In genomic region chr6:41836022-41836659, GRCh38 we compare ENCODE assay signal across 25 cellular contexts. TPM values are rescaled to one million over a fixed set of nuclear protein-coding genes. Genes with fewer than 3 reads are reported as not detected.
DNase-seq lines count a peak whose midpoint lies in the region; ATAC-seq and TF ChIP-seq lines count a peak whose summit lies in the region.
"Had no signal": no experiment of that assay in that cellular context is flagged by ENCODE, and none has a peak within 500 bp of the region (broad histone marks: within the 10 kb centered on the region; RNA-seq: fewer than 3 reads in every experiment).

No MANE protein-coding gene starts in this region.

- H3K27ac Mint-ChIP-seq in Calu3 (ENCODE audit: unreplicated experiment): no peak overlapping the region

- H3K9me3 ChIP-seq in cardiac muscle cell (ENCODE audit: low read depth) (no peaks in the 10 kb centered on the region), lower lobe of right lung (no peaks in the 10 kb centered on the region)
- H3K9me3 ChIP-seq: ascending aorta, colonic mucosa, gastroesophageal sphincter, mucosa of descending colon, right atrium auricular region, suprapubic skin had no signal

- no peaks in the 10 kb centered on the region for H3K4me1 Mint-ChIP-seq in Calu3 (ENCODE audit: low read depth, unreplicated experiment)

- no peaks in the 10 kb centered on the region for H3K36me3 Mint-ChIP-seq in Calu3 (ENCODE audit: insufficient read depth, unreplicated experiment)

- H3K27me3 ChIP-seq in cardiac muscle cell (no peaks in the 10 kb centered on the region), lower lobe of right lung (ENCODE audit: low read depth) (no peaks in the 10 kb centered on the region)
- H3K27me3 ChIP-seq: ascending aorta, colonic mucosa, gastroesophageal sphincter, right atrium auricular region, suprapubic skin had no signal

- H3K36me3 ChIP-seq in cardiac muscle cell: no peaks in the 10 kb centered on the region
- H3K36me3 ChIP-seq in lower lobe of right lung: no peaks in the 10 kb centered on the region
- H3K36me3 ChIP-seq: ascending aorta, colonic mucosa, gastroesophageal sphincter, right atrium auricular region, suprapubic skin had no signal

- DNase-seq in cardiac muscle cell (ENCODE audit: low read depth in 1 of 2, low spot score in 1 of 2) (peak; percentile 5 to 19), Right ventricle myocardium superior (no peak), SW480 (ENCODE audit: low spot score) (peak; percentile 30), fibroblast of mammary gland (ENCODE audit: low read depth) (peak; percentile 15), smooth muscle cell of the brain vasculature (ENCODE audit: low read depth, low spot score) (peak; percentile 15), Calu3 (no peak), lower lobe of right lung (no peak)
- DNase-seq: activated naive CD4-positive, alpha-beta T cell treated with Interleukin-2 at 50 U/mL for 16 hours; activated T-cell treated with anti-CD3 and anti-CD28 coated beads for 4 hours; C1 segment of cervical spinal cord; colonic mucosa; DMS 273 treated with DMSO at 0.1 percent for 48 hours; GDM1; KBM-7; mucosa of descending colon; NCI-H2171; NCI-H748 treated with DMSO at 0.1 percent for 48 hours had no signal

- H3K4me3 ChIP-seq in cardiac muscle cell (no peak overlapping the region), fibroblast of mammary gland (ENCODE audit: control insufficient read depth, low read depth, low read length) (no peak overlapping the region), lower lobe of right lung (no peak overlapping the region)
- H3K4me3 ChIP-seq: ascending aorta, colonic mucosa, gastroesophageal sphincter, mucosa of descending colon, right atrium auricular region, suprapubic skin had no signal

- intact Hi-C loops in Right ventricle myocardium superior (cut with DNase I) (no loop called here), Calu3 (cut with micrococcal nuclease; ENCODE audit: unreplicated experiment) (no loop called here), lower lobe of right lung (cut with DNase I) (no loop called here)

- H3K9me3 Mint-ChIP-seq in Calu3 (ENCODE audit: low read depth, unreplicated experiment): no peaks in the 10 kb centered on the region

- TF ChIP-seq CTCF in cardiac muscle cell (IDR thresholded peaks at IDR 0.05; ENCODE audit: low read depth, low read length): no peak
- no peak for TF ChIP-seq CTCF in fibroblast of mammary gland (conservative IDR thresholded peaks at IDR 0.05; ENCODE audit: control insufficient read depth, insufficient read depth, low read depth, low read length)
- TF ChIP-seq CTCF in Calu3 (IDR thresholded peaks at IDR 0.05; ENCODE audit: unreplicated experiment): no peak
- TF ChIP-seq CTCF in lower lobe of right lung (IDR thresholded peaks at IDR 0.05): no peak

- H3K4me1 ChIP-seq in cardiac muscle cell (ENCODE audit: low read depth) (peaks cover 10% of the 10 kb centered on the region), lower lobe of right lung (no peaks in the 10 kb centered on the region)
- H3K4me1 ChIP-seq: ascending aorta, colonic mucosa, gastroesophageal sphincter, right atrium auricular region, suprapubic skin had no signal

- CTCF ChIA-PET in Calu3 (lab: Charles Lee): no interaction called here

- no peaks in the 10 kb centered on the region for H3K27me3 Mint-ChIP-seq in Calu3 (ENCODE audit: unreplicated experiment)

- no TSS peak for BruUV-seq in Calu3 (replicated peaks; lab: Mats Ljungman, UMichigan)

- ATAC-seq in Right ventricle myocardium superior (ENCODE audit: poor library complexity) (no peak), HG03095 (IDR thresholded peaks at IDR 0.05; ENCODE audit: unreplicated experiment) (no peak), lower lobe of right lung (no peak)
- ATAC-seq: gastroesophageal sphincter, HCT116, left lobe of liver, mucosa of descending colon had no signal

- peak overlapping the region; percentile 3 for H3K27ac ChIP-seq in cardiac muscle cell
- H3K27ac ChIP-seq in lower lobe of right lung: no peak overlapping the region
- H3K27ac ChIP-seq: ascending aorta, colonic mucosa, gastroesophageal sphincter, right atrium auricular region, suprapubic skin, VCaP had no signal

- H3K4me3 Mint-ChIP-seq in Calu3 (ENCODE audit: low read depth, unreplicated experiment): no peak overlapping the region

RNA-seq across cellular contexts. Expression of gene TOMM6, which starts 48.6 kb away (rescaled TPM):
- total RNA-seq in cardiac muscle cell (113 and 153 TPM in 2 replicates), Right ventricle myocardium superior (218 TPM), Calu3 (2022) (251 and 265 TPM in 2 replicates), lower lobe of right lung (134 TPM)
- 198 and 232 TPM in 2 replicates for polyA plus RNA-seq in cardiac muscle cell

RNA-seq across cellular contexts. Expression of gene PRICKLE4, which starts 55.6 kb away (rescaled TPM):
- 1.9 and 22.5 TPM in 2 replicates for total RNA-seq in cardiac muscle cell
- 6.4 and 9.3 TPM in 2 replicates for polyA plus RNA-seq in cardiac muscle cell
- 4.0 TPM for total RNA-seq in Right ventricle myocardium superior
- total RNA-seq in Calu3 (2022): 6.4 and 7.1 TPM in 2 replicates
- total RNA-seq in lower lobe of right lung: 12.1 TPM

RNA-seq across cellular contexts. Expression of gene FRS3, which starts 56.4 kb away (rescaled TPM):
- total RNA-seq in cardiac muscle cell (24.7 and 25.9 TPM in 2 replicates), Right ventricle myocardium superior (4.8 TPM), Calu3 (2022) (5.0 and 6.6 TPM in 2 replicates), lower lobe of right lung (5.9 TPM)
- 25.3 and 31.6 TPM in 2 replicates for polyA plus RNA-seq in cardiac muscle cell

RNA-seq across cellular contexts. Expression of gene USP49, which starts 59.0 kb away (rescaled TPM):
- 3.7 and 8.5 TPM in 2 replicates for total RNA-seq in cardiac muscle cell
- 5.0 and 5.4 TPM in 2 replicates for polyA plus RNA-seq in cardiac muscle cell
- 1.2 TPM for total RNA-seq in Right ventricle myocardium superior
- total RNA-seq in Calu3 (2022): 6.9 and 7.0 TPM in 2 replicates
- 3.9 TPM for total RNA-seq in lower lobe of right lung

Comparison
In these comparisons a context has a peak if more than half of its experiments do, and no peak if none do; other contexts are left out.
1. DNase-seq: peak in cardiac muscle cell (2 of 2), SW480 (single experiment), fibroblast of mammary gland (single experiment) and smooth muscle cell of the brain vasculature (single experiment); none in Right ventricle myocardium superior (single experiment), Calu3 (single experiment) and lower lobe of right lung (single experiment).